ENCODE assay signal across 8 cellular contexts in genomic region chr7:69738396-69738889, GRCh38.
DNase-seq lines count a peak whose midpoint lies in the region; ATAC-seq and TF ChIP-seq lines count a peak whose summit lies in the region.

No MANE protein-coding gene starts in this region.

- in situ Hi-C loops in ACHN (cut with HindIII; ENCODE audit: low pct_ligation_motif_present, low pct_unique_long_range_greater_than_20kb, low sequenced_read_pairs): no loop called here

- intact Hi-C loops in CD4-positive, alpha-beta T cell (cut with DNase I, micrococcal nuclease): no loop called here
- intact Hi-C loops in left colon (cut with DNase I, micrococcal nuclease): no loop called here

- H3K4me3 Mint-ChIP-seq in brain: peak overlapping the region; percentile 34 to 75 (median 57)
- no peak overlapping the region for H3K4me3 Mint-ChIP-seq in CD4-positive, alpha-beta T cell

- no peaks in the 10 kb centered on the region for H3K36me3 Mint-ChIP-seq in brain
- no peaks in the 10 kb centered on the region for H3K36me3 Mint-ChIP-seq in CD4-positive, alpha-beta T cell (ENCODE audit: low read depth)

- no peak overlapping the region for H3K27ac ChIP-seq in CD4-positive, alpha-beta T cell (ENCODE audit: low read depth, low read length)

- CTCF ChIA-PET in CD4-positive, alpha-beta T cell (lab: Charles Lee): no interaction called here

- H3K9me3 Mint-ChIP-seq in brain: no peaks in the 10 kb centered on the region
- no peaks in the 10 kb centered on the region for H3K9me3 Mint-ChIP-seq in CD4-positive, alpha-beta T cell

- DNase-seq in D341Med (ENCODE audit: low spot score) (peak; percentile 61), left colon (no peak), ACHN (no peak)
- DNase-seq in CD4-positive, alpha-beta T cell: no peak
- no peak for DNase-seq in central memory CD4-positive, alpha-beta T cell

- ATAC-seq in GM19397 (IDR thresholded peaks at IDR 0.05; ENCODE audit: unreplicated experiment) (peak; percentile 61), HG03280 (IDR thresholded peaks at IDR 0.05; ENCODE audit: unreplicated experiment) (peak; percentile 70), left colon (no peak)
- no peak for ATAC-seq in CD4-positive, alpha-beta T cell (ENCODE audit: poor library complexity)

- peaks cover 89% of the 10 kb centered on the region for H3K4me1 Mint-ChIP-seq in brain
- H3K4me1 Mint-ChIP-seq in CD4-positive, alpha-beta T cell (ENCODE audit: low read depth): no peaks in the 10 kb centered on the region

- no peak for TF ChIP-seq CTCF in brain (conservative IDR thresholded peaks at IDR 0.05)
- no peak for TF ChIP-seq CTCF in CD4-positive, alpha-beta T cell (IDR thresholded peaks at IDR 0.05)

- H3K27me3 Mint-ChIP-seq in brain: no peaks in the 10 kb centered on the region
- H3K27me3 Mint-ChIP-seq in CD4-positive, alpha-beta T cell: peaks cover 8% of the 10 kb centered on the region

- POLR2A ChIA-PET in CD4-positive, alpha-beta T cell (lab: Charles Lee): interaction anchor here (0.6 kb wide), 1 partner anchor 182 kb away, joined by 3 read pairs; no protein-coding TSS in a partner anchor

- no peaks in the 10 kb centered on the region for H3K27me3 ChIP-seq in CD4-positive, alpha-beta T cell (ENCODE audit: control insufficient read depth, insufficient read depth, low read length)

- peak overlapping the region; percentile 76 to 97 (median 90) for H3K27ac Mint-ChIP-seq in brain
- no peak overlapping the region for H3K27ac Mint-ChIP-seq in CD4-positive, alpha-beta T cell

- no peaks in the 10 kb centered on the region for H3K9me3 ChIP-seq in CD4-positive, alpha-beta T cell (ENCODE audit: control insufficient read depth, low read length)

Comparison
In these comparisons a context has a peak if more than half of its experiments do, and no peak if none do; other contexts are left out.
1. ATAC-seq: peak in GM19397 (single experiment) and HG03280 (single experiment); none in CD4-positive, alpha-beta T cell (single experiment) and left colon (single experiment).